ENCODE assay signal across 16 cellular contexts in the genomic region with DNA sequence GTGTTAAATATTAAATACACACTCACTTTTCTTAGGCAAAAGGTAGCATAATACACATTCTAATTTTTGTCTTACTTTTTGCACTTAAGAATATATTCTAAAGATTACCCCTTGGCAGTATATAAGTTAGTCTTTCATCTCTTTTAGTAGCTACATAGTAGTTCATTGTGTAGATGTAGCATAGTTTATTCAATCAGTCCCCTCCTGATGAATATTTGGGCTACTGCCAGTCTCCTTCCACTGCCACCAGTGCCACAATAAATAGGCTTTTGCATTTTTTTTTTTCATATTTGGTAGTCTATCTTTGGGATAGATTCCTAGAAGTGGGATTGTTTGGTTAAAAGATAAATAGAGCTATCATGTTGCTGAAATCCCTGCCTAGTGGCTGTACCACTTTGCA.
DNase-seq lines count a peak whose midpoint lies in the region; ATAC-seq and TF ChIP-seq lines count a peak whose summit lies in the region.
"Had no signal": no experiment of that assay in that cellular context is flagged by ENCODE, and none has a peak within 500 bp of the region (broad histone marks: within the 10 kb centered on the region; RNA-seq: fewer than 3 reads in every experiment).

No MANE protein-coding gene starts in this region.

- POLR2A ChIA-PET in activated B cell treated with CpG ODN at 0.5 μM for 24 hours (lab: Charles Lee): interaction anchor here (0.8 to 1.4 kb wide), 3 partner anchors 91 to 548 kb away, joined by 3 to 6 read pairs (median 4); no protein-coding TSS in a partner anchor

- peaks cover 16% of the 10 kb centered on the region for H3K4me1 Mint-ChIP-seq in activated T-cell treated with anti-CD3 and anti-CD28 coated beads, Interleukin-2, amount 50 U/mL, for 72 hours (ENCODE audit: low read depth)
- peaks cover 13 to 44% (median 22%) of the 10 kb centered on the region in 3 donors for H3K4me1 Mint-ChIP-seq in IgD-negative memory B cell
- peaks cover 32% of the 10 kb centered on the region for H3K4me1 Mint-ChIP-seq in activated B cell treated with CpG ODN at 0.5 μM for 24 hours
- H3K4me1 Mint-ChIP-seq in stimulated activated memory B cell treated with anti-CD40 and anti-IgM and Interleukin-4, amounts not matched to agents 10 μg/mL and 1 μg/mL and 100 μg/mL, for 72 hours: peaks cover 24% of the 10 kb centered on the region

- peak overlapping the region in 1 of 2 donors; percentile 2 for H3K4me3 Mint-ChIP-seq in activated T-cell treated with anti-CD3 and anti-CD28 coated beads, Interleukin-2, amount 50 U/mL, for 72 hours
- H3K4me3 Mint-ChIP-seq in IgD-negative memory B cell (peak overlapping the region; percentile 7 to 90 (median 81)), activated B cell treated with CpG ODN at 0.5 μM for 24 hours (no peak overlapping the region)
- H3K4me3 Mint-ChIP-seq in stimulated activated memory B cell treated with anti-CD40 and anti-IgM and Interleukin-4, amounts not matched to agents 10 μg/mL and 1 μg/mL and 100 μg/mL, for 72 hours: no peak overlapping the region

- CTCF ChIA-PET in activated B cell treated with CpG ODN at 0.5 μM for 24 hours (lab: Charles Lee): interaction anchor here (1.3 to 1.4 kb wide), 2 partner anchors 38 to 692 kb away, joined by 4 to 6 read pairs; no protein-coding TSS in a partner anchor

- no peak for TF ChIP-seq CTCF in activated B cell treated with CpG ODN at 0.5 μM for 24 hours (IDR thresholded peaks at IDR 0.05)

- intact Hi-C loops in activated B cell treated with CpG ODN at 0.5 μM for 24 hours (cut with micrococcal nuclease): loop anchor here (2.0 kb wide), 1 partner anchor 91 kb away; no protein-coding TSS in a partner anchor

- peaks cover 3 to 10% of the 10 kb centered on the region in 2 donors for H3K9me3 Mint-ChIP-seq in activated T-cell treated with anti-CD3 and anti-CD28 coated beads, Interleukin-2, amount 50 U/mL, for 72 hours
- H3K9me3 Mint-ChIP-seq in IgD-negative memory B cell (peaks cover 4 to 18% (median 15%) of the 10 kb centered on the region in 3 donors), activated B cell treated with CpG ODN at 0.5 μM for 24 hours (peaks cover 7% of the 10 kb centered on the region)
- H3K9me3 Mint-ChIP-seq in stimulated activated memory B cell treated with anti-CD40 and anti-IgM and Interleukin-4, amounts not matched to agents 10 μg/mL and 1 μg/mL and 100 μg/mL, for 72 hours: peaks cover 8% of the 10 kb centered on the region

- peaks cover 8% of the 10 kb centered on the region for H3K27me3 Mint-ChIP-seq in activated T-cell treated with anti-CD3 and anti-CD28 coated beads, Interleukin-2, amount 50 U/mL, for 72 hours (ENCODE audit: low read depth)
- H3K27me3 Mint-ChIP-seq in IgD-negative memory B cell: no peaks in the 10 kb centered on the region
- no peaks in the 10 kb centered on the region for H3K27me3 Mint-ChIP-seq in activated B cell treated with CpG ODN at 0.5 μM for 24 hours
- H3K27me3 Mint-ChIP-seq in stimulated activated memory B cell treated with anti-CD40 and anti-IgM and Interleukin-4, amounts not matched to agents 10 μg/mL and 1 μg/mL and 100 μg/mL, for 72 hours: no peaks in the 10 kb centered on the region

- peak overlapping the region; percentile 36 for H3K27ac Mint-ChIP-seq in activated T-cell treated with anti-CD3 and anti-CD28 coated beads, Interleukin-2, amount 50 U/mL, for 72 hours
- peak overlapping the region; percentile 7 to 92 (median 86) for H3K27ac Mint-ChIP-seq in IgD-negative memory B cell
- H3K27ac Mint-ChIP-seq in activated B cell treated with CpG ODN at 0.5 μM for 24 hours: peak overlapping the region; percentile 80
- H3K27ac Mint-ChIP-seq in stimulated activated memory B cell treated with anti-CD40 and anti-IgM and Interleukin-4, amounts not matched to agents 10 μg/mL and 1 μg/mL and 100 μg/mL, for 72 hours: peak overlapping the region; percentile 79

- peaks cover 8 to 10% of the 10 kb centered on the region in 2 donors for H3K36me3 Mint-ChIP-seq in activated T-cell treated with anti-CD3 and anti-CD28 coated beads, Interleukin-2, amount 50 U/mL, for 72 hours (ENCODE audit: insufficient read depth in 2 of 2)
- peaks cover 3% of the 10 kb centered on the region for H3K36me3 Mint-ChIP-seq in IgD-negative memory B cell
- H3K36me3 Mint-ChIP-seq in activated B cell treated with CpG ODN at 0.5 μM for 24 hours (ENCODE audit: low read depth): peaks cover 4% of the 10 kb centered on the region
- H3K36me3 Mint-ChIP-seq in stimulated activated memory B cell treated with anti-CD40 and anti-IgM and Interleukin-4, amounts not matched to agents 10 μg/mL and 1 μg/mL and 100 μg/mL, for 72 hours: peaks cover 12% of the 10 kb centered on the region

- no peak for ATAC-seq in activated T-cell treated with anti-CD3 and anti-CD28 coated beads, Interleukin-2, amount 50 U/mL, for 72 hours (replicated peaks in 1 of 2)
- ATAC-seq in activated B cell treated with CpG ODN at 0.5 μM for 24 hours (ENCODE audit: low read depth): no peak
- ATAC-seq in stimulated activated memory B cell treated with anti-CD40 and anti-IgM and Interleukin-4, amounts not matched to agents 10 μg/mL and 1 μg/mL and 100 μg/mL, for 72 hours: no peak
- ATAC-seq: HepG2, Panc1 had no signal

- DNase-seq in activated T-cell treated with anti-CD3 and anti-CD28 coated beads, Interleukin-2, amount 50 U/mL, for 72 hours: no peak
- no peak for DNase-seq in activated T-cell treated with anti-CD3 and anti-CD28 coated beads, Interleukin-2, amount 50 U/mL, for 48 hours
- DNase-seq in activated B cell treated with CpG ODN at 0.5 μM for 24 hours: no peak
- no peak for DNase-seq in DMS 273 (lab: John Stamatoyannopoulos, UW; ENCODE audit: unreplicated experiment)
- DNase-seq in D341Med (ENCODE audit: low spot score): no peak
- no peak for DNase-seq in NCI-H2196 (lab: John Stamatoyannopoulos, UW; ENCODE audit: unreplicated experiment)
- DNase-seq: H7, NCI-H1092, NCI-H1436, NCI-H187 treated with DMSO at 0.1 percent for 48 hours, NCI-H2227 treated with DMSO at 0.1 percent for 48 hours, NCI-H510A had no signal

Comparison
In these comparisons a context has a peak if more than half of its experiments do, and no peak if none do; other contexts are left out.
1. H3K27ac Mint-ChIP-seq: peak in every context shown above with its lines; median percentile 86 in IgD-negative memory B cell; 80 in activated B cell treated with CpG ODN at 0.5 μM for 24 hours; 79 in stimulated activated memory B cell treated with anti-CD40 and anti-IgM and Interleukin-4, amounts not matched to agents 10 μg/mL and 1 μg/mL and 100 μg/mL, for 72 hours; 36 in activated T-cell treated with anti-CD3 and anti-CD28 coated beads, Interleukin-2, amount 50 U/mL, for 72 hours.
2. H3K4me3 Mint-ChIP-seq: peak in IgD-negative memory B cell (4 of 4); none in activated B cell treated with CpG ODN at 0.5 μM for 24 hours (single experiment) and stimulated activated memory B cell treated with anti-CD40 and anti-IgM and Interleukin-4, amounts not matched to agents 10 μg/mL and 1 μg/mL and 100 μg/mL, for 72 hours (single experiment).